ENCODE assay signal across 19 cellular contexts in genomic region chr12:9379023-9379742, GRCh38.
A peak's percentile ranks its signal among the peaks of the same experiment; 100 is the strongest.
DNase-seq lines count a peak whose midpoint lies in the region; ATAC-seq, FAIRE-seq and TF ChIP-seq lines count a peak whose summit lies in the region.
"Had no signal": no experiment of that assay in that cellular context is flagged by ENCODE, and none has a peak within 500 bp of the region (broad histone marks: within the 10 kb centered on the region; RNA-seq: fewer than 3 reads in every experiment).

No MANE protein-coding gene starts in this region.

- H3F3A ChIP-seq in GM23338 (replicated peaks; ENCODE audit: low read depth) (no peaks in the 10 kb centered on the region), neural progenitor cell (ENCODE audit: low read depth) (no peaks in the 10 kb centered on the region)

- CTCF ChIA-PET in K562 (lab: Yijun Ruan, JAX; ENCODE audit: low intra/inter-chr PET ratio) (interaction anchor here (1.0 kb wide), 1 partner anchor 90 kb away, joined by 4 read pairs; no protein-coding TSS in a partner anchor), HepG2 (lab: Yijun Ruan, JAX; ENCODE audit: low intra/inter-chr PET ratio, low total read pairs) (interaction anchor here (1.3 to 1.9 kb wide), 2 partner anchors 48 to 90 kb away, joined by 4 read pairs; no protein-coding TSS in a partner anchor)

- TF ChIP-seq EP300 in K562 (IDR thresholded peaks at IDR 0.05; ENCODE audit: low read length) (no peak), HepG2 (IDR thresholded peaks at IDR 0.05; ENCODE audit: low read depth in 2 of 2, low read length in 2 of 2) (no peak), HepG2 (CRISPR knock-in tag; IDR thresholded peaks at IDR 0.05; ENCODE audit: borderline replicate concordance) (no peak)

- H3K9ac ChIP-seq in K562 (ENCODE audit: insufficient read depth in 1 of 2, low read depth in 2 of 2, low read length in 2 of 2), result no peak overlapping the region
- H3K9ac ChIP-seq in HepG2 (ENCODE audit: insufficient read depth, low read depth, low read length), result no peak overlapping the region
- no peak overlapping the region for H3K9ac ChIP-seq in neural progenitor cell

- H3K4me3 Mint-ChIP-seq in GM23338 (no peak overlapping the region), neural progenitor cell (no peak overlapping the region)
- H3K4me3 Mint-ChIP-seq in activated T-cell treated with anti-CD3 and anti-CD28 coated beads, Interleukin-2, amount 50 U/mL, for 4 hours, result no peak overlapping the region
- H3K4me3 Mint-ChIP-seq: CD4-positive, CD25-positive, alpha-beta regulatory T cell; CD8-positive, alpha-beta memory T cell had no signal

- H3K36me3 ChIP-seq in GM23338 (ENCODE audit: insufficient read depth) (no peaks in the 10 kb centered on the region), K562 (ENCODE audit: control insufficient read depth, insufficient read depth, low read length) (no peaks in the 10 kb centered on the region), HepG2 (replicated peaks in 1 of 2; ENCODE audit: control insufficient read depth in 1 of 2, insufficient read depth in 2 of 2, low read length in 2 of 2) (no peaks in the 10 kb centered on the region), neural progenitor cell (no peaks in the 10 kb centered on the region)
- H3K36me3 ChIP-seq: BE2C had no signal

- in situ Hi-C loops in K562 (cut with MboI) (no loop called here), HepG2 (cut with HindIII; ENCODE audit: extremely low pct_ligation_motif_present, low pct_unique_long_range_greater_than_20kb) (loop anchor here (10.0 kb wide), 1 partner anchor 54 kb away; no protein-coding TSS in a partner anchor)

- no peaks in the 10 kb centered on the region for H3K9me1 ChIP-seq in K562 (ENCODE audit: control insufficient read depth, insufficient read depth, low read length)

- TF ChIP-seq POLR2A in K562 (conservative IDR thresholded peaks at IDR 0.05), result no peak
- no peak for TF ChIP-seq POLR2A in HepG2 (IDR thresholded peaks at IDR 0.05; ENCODE audit: insufficient read depth in 1 of 2, low read depth in 2 of 2, low read length in 2 of 2)
- no peak for TF ChIP-seq POLR2A in GM12892 (IDR thresholded peaks at IDR 0.05; ENCODE audit: low read depth, low read length)

- intact Hi-C loops in K562 (cut with micrococcal nuclease) (loop anchor here (10.0 kb wide), 2 partner anchors 86 to 326 kb away; no protein-coding TSS in a partner anchor), HepG2 (cut with micrococcal nuclease; ENCODE audit: unreplicated experiment) (loop anchor here (5.0 kb wide), 1 partner anchor 328 kb away; no protein-coding TSS in a partner anchor)

- H3K4me3 ChIP-seq in GM23338, result no peak overlapping the region
- no peak overlapping the region for H3K4me3 ChIP-seq in K562
- no peak overlapping the region for H3K4me3 ChIP-seq in HepG2 (replicated peaks in 1 of 3; ENCODE audit: insufficient read depth in 1 of 3, low read depth in 2 of 3, low read length in 3 of 3)
- no peak overlapping the region for H3K4me3 ChIP-seq in neural progenitor cell
- H3K4me3 ChIP-seq: GM12878 had no signal

- H3K4me1 Mint-ChIP-seq in GM23338 (peaks cover 4% of the 10 kb centered on the region; the same call in 1 of the 3 replicates), neural progenitor cell (no peaks in the 10 kb centered on the region)
- H3K4me1 Mint-ChIP-seq in activated T-cell treated with anti-CD3 and anti-CD28 coated beads, Interleukin-2, amount 50 U/mL, for 4 hours (ENCODE audit: low read depth), result no peaks in the 10 kb centered on the region

- no peak for DNase-seq in GM23338 (ENCODE audit: low spot score)
- DNase-seq in K562 (ENCODE audit: extremely low read depth in 1 of 4, low spot score in 3 of 4), result peak in 1 of 4 experiments; percentile 8
- DNase-seq in HepG2 (ENCODE audit: low spot score), result no peak
- no peak for DNase-seq in neural progenitor cell (ENCODE audit: low spot score)
- DNase-seq in GM12892 (ENCODE audit: insufficient read length), result no peak
- DNase-seq in activated T-cell treated with anti-CD3 and anti-CD28 coated beads, Interleukin-2, amount 50 U/mL, for 4 hours, result no peak
- no peak for DNase-seq in stimulated activated CD4-positive, alpha-beta T cell treated with anti-CD3 and anti-CD28 coated beads, Interleukin-2, amount 100 ng/mL, for 48 hours
- DNase-seq: C1 segment of cervical spinal cord; CD4-positive, CD25-positive, alpha-beta regulatory T cell; CD8-positive, alpha-beta memory T cell; COR-L47; DMS 273 treated with DMSO at 0.1 percent for 48 hours; DND-41; EL; GOT3; IMR-90 had no signal

- H3K4me2 ChIP-seq in GM23338 (no peak overlapping the region), K562 (ENCODE audit: insufficient read depth, low read length) (no peak overlapping the region), HepG2 (ENCODE audit: low read depth, low read length) (peak overlapping the region; percentile 19; the same call in 1 of the 2 replicates), neural progenitor cell (no peak overlapping the region)

- H3K27ac ChIP-seq in GM23338 (ENCODE audit: low read depth) (no peak overlapping the region), K562 (ENCODE audit: extremely low read depth, low read depth, low read length) (no peak overlapping the region), HepG2 (ENCODE audit: extremely low read length, insufficient read depth, low read length) (no peak overlapping the region), neural progenitor cell (no peak overlapping the region)

- WGBS in K562 (ENCODE audit: insufficient coverage, low coverage, missing lambda C conversion rate), result 27% methylated on average over 9 of the region's 11 CpGs
- WGBS in HepG2 (ENCODE audit: low lambda C conversion rate), result 50% methylated on average over 9 of the region's 11 CpGs

- H3K79me2 ChIP-seq in GM23338 (replicated peaks; ENCODE audit: insufficient read depth) (no peaks in the 10 kb centered on the region), K562 (ENCODE audit: control insufficient read depth, insufficient read depth, low read length) (no peaks in the 10 kb centered on the region), HepG2 (ENCODE audit: insufficient read depth, low read length) (no peaks in the 10 kb centered on the region), neural progenitor cell (ENCODE audit: low read depth) (no peaks in the 10 kb centered on the region)

- H3K27ac Mint-ChIP-seq in GM23338 (peak overlapping the region; percentile 19; the same call in 1 of the 2 replicates), neural progenitor cell (peak overlapping the region; percentile 2)

- H3K36me3 Mint-ChIP-seq in GM23338 (ENCODE audit: low read depth), result no peaks in the 10 kb centered on the region
- H3K36me3 Mint-ChIP-seq in neural progenitor cell, result no peaks in the 10 kb centered on the region
- no peaks in the 10 kb centered on the region for H3K36me3 Mint-ChIP-seq in activated T-cell treated with anti-CD3 and anti-CD28 coated beads, Interleukin-2, amount 50 U/mL, for 4 hours (ENCODE audit: insufficient read depth)
- H3K36me3 Mint-ChIP-seq: CD8-positive, alpha-beta memory T cell had no signal

- BruUV-seq in K562 (replicated peaks; lab: Mats Ljungman, UMichigan), result no TSS peak
- BruUV-seq in HepG2 (replicated peaks; lab: Mats Ljungman, UMichigan), result no TSS peak

- no peaks in the 10 kb centered on the region for H3K9me3 Mint-ChIP-seq in GM23338
- no peaks in the 10 kb centered on the region for H3K9me3 Mint-ChIP-seq in neural progenitor cell
- no peaks in the 10 kb centered on the region for H3K9me3 Mint-ChIP-seq in activated T-cell treated with anti-CD3 and anti-CD28 coated beads, Interleukin-2, amount 50 U/mL, for 4 hours
- H3K9me3 Mint-ChIP-seq: CD4-positive, CD25-positive, alpha-beta regulatory T cell; CD8-positive, alpha-beta memory T cell had no signal

- no peaks in the 10 kb centered on the region for H3K9me2 ChIP-seq in GM23338 (ENCODE audit: insufficient read depth)

- H3K4me1 ChIP-seq in GM23338 (ENCODE audit: insufficient read depth), result no peaks in the 10 kb centered on the region
- peaks cover 0 to 4% of the 10 kb centered on the region in 2 experiments; a peak in 2 of 5 replicates for H3K4me1 ChIP-seq in K562 (replicated peaks in 1 of 2; ENCODE audit: control insufficient read depth in 2 of 2, insufficient read depth in 2 of 2, low read length in 2 of 2)
- peaks cover 35% of the 10 kb centered on the region for H3K4me1 ChIP-seq in HepG2 (ENCODE audit: insufficient read depth, low read length)
- no peaks in the 10 kb centered on the region for H3K4me1 ChIP-seq in neural progenitor cell
- H3K4me1 ChIP-seq: BE2C had no signal

- no peaks in the 10 kb centered on the region for H4K20me1 ChIP-seq in GM23338 (replicated peaks; ENCODE audit: insufficient read depth)
- no peaks in the 10 kb centered on the region for H4K20me1 ChIP-seq in K562 (replicated peaks; ENCODE audit: control insufficient read depth, insufficient read depth, low read length)
- no peaks in the 10 kb centered on the region for H4K20me1 ChIP-seq in HepG2 (ENCODE audit: insufficient read depth, low read length)
- H4K20me1 ChIP-seq in neural progenitor cell (ENCODE audit: low read depth), result no peaks in the 10 kb centered on the region

- no peak for FAIRE-seq in K562 (lab: Jason Lieb, UNC)
- FAIRE-seq in HepG2 (lab: Jason Lieb, UNC), result no peak
- no peak for FAIRE-seq in GM12892 (lab: Jason Lieb, UNC)
- FAIRE-seq: GM12878 had no signal

- POLR2A ChIA-PET in K562 (lab: Yijun Ruan, JAX) (interaction anchor here (0.8 kb wide), 1 partner anchor 9 kb away, joined by 3 read pairs; no protein-coding TSS in a partner anchor), HepG2 (lab: Yijun Ruan, JAX) (interaction anchor here (0.6 to 1.0 kb wide), 2 partner anchors 15 to 277 kb away, joined by 3 to 4 read pairs; no protein-coding TSS in a partner anchor)

- H3K9me3 ChIP-seq in K562 (replicated peaks; ENCODE audit: control insufficient read depth, insufficient read depth, low read depth, low read length) (no peaks in the 10 kb centered on the region), HepG2 (ENCODE audit: low read length) (no peaks in the 10 kb centered on the region), neural progenitor cell (ENCODE audit: low read depth) (no peaks in the 10 kb centered on the region)
- H3K9me3 ChIP-seq: BE2C had no signal

- peaks cover 3% of the 10 kb centered on the region for H3K27me3 Mint-ChIP-seq in GM23338 (ENCODE audit: insufficient read depth, low read depth, poor library complexity)
- peaks cover 3% of the 10 kb centered on the region for H3K27me3 Mint-ChIP-seq in neural progenitor cell (ENCODE audit: insufficient read depth, low read depth)
- no peaks in the 10 kb centered on the region for H3K27me3 Mint-ChIP-seq in activated T-cell treated with anti-CD3 and anti-CD28 coated beads, Interleukin-2, amount 50 U/mL, for 4 hours (ENCODE audit: low read depth)

- no peak for TF ChIP-seq CTCF in GM23338 (conservative IDR thresholded peaks at IDR 0.05; ENCODE audit: low read depth in 2 of 2)
- TF ChIP-seq CTCF in K562 (IDR thresholded peaks at IDR 0.05 in 2 of 3, conservative IDR thresholded peaks at IDR 0.05 in 1 of 3; ENCODE audit: insufficient read depth in 2 of 3, low read depth in 1 of 3, low read length in 3 of 3), result no peak
- TF ChIP-seq CTCF in HepG2 (CRISPR knock-in tag; IDR thresholded peaks at IDR 0.05), result peak; percentile 40
- no peak for TF ChIP-seq CTCF in neural progenitor cell (IDR thresholded peaks at IDR 0.05)

- H2AFZ ChIP-seq in GM23338 (peak overlapping the region; percentile 73; the same call in 1 of the 2 replicates), K562 (ENCODE audit: low read depth, low read length) (no peak overlapping the region), HepG2 (ENCODE audit: low read length) (no peak overlapping the region), neural progenitor cell (replicated peaks) (peak overlapping the region; percentile 87)

- H3K27me3 ChIP-seq in GM23338 (ENCODE audit: insufficient read depth) (no peaks in the 10 kb centered on the region), K562 (ENCODE audit: control insufficient read depth in 2 of 2, insufficient read depth in 2 of 2, low read length in 2 of 2) (peaks cover 0 to 11% of the 10 kb centered on the region in 2 experiments; a peak in 3 of 5 replicates), HepG2 (ENCODE audit: control insufficient read depth in 1 of 2, insufficient read depth in 2 of 2, low read length in 2 of 2) (no peaks in the 10 kb centered on the region), neural progenitor cell (no peaks in the 10 kb centered on the region)
- H3K27me3 ChIP-seq: BE2C had no signal

- peak; percentile 18; the same call in 2 of the 3 replicates for ATAC-seq in GM23338
- ATAC-seq in K562, result peak; percentile 58
- ATAC-seq in HepG2, result peak; percentile 62
- no peak for ATAC-seq in SK-N-SH treated with all-trans-retinoic acid at 6 μM for 48 hours
- no peak for ATAC-seq in activated T-cell treated with anti-CD3 and anti-CD28 coated beads, Interleukin-2, amount 50 U/mL, for 4 hours

- TF ChIP-seq RAD21 in K562 (CRISPR knock-in tag; conservative IDR thresholded peaks at IDR 0.05 in 1 of 2, IDR thresholded peaks at IDR 0.05 in 1 of 2) (peak; percentile 18 to 34; a peak in 1 of 4 replicates), HepG2 (CRISPR knock-in tag; IDR thresholded peaks at IDR 0.05) (no peak)

Comparison
In these comparisons a context has a peak if more than half of its experiments do, and no peak if none do; other contexts are left out.
1. ATAC-seq: peak in GM23338 (single experiment), K562 (single experiment) and HepG2 (single experiment); none in SK-N-SH treated with all-trans-retinoic acid at 6 μM for 48 hours (single experiment) and activated T-cell treated with anti-CD3 and anti-CD28 coated beads, Interleukin-2, amount 50 U/mL, for 4 hours (0 of 2).
2. H2AFZ ChIP-seq: peak in GM23338 (single experiment) and neural progenitor cell (single experiment); none in K562 (single experiment) and HepG2 (single experiment).